ENCODE assay signal across 1 cellular context in genomic region chr7:44071726-44072363, GRCh38.
TF ChIP-seq lines count a peak whose summit lies in the region.

No MANE protein-coding gene starts in this region.

TF ChIP-seq in SK-N-SH, 30 proteins besides CTCF, POLR2A, EP300 and RAD21 (continued from another document):
- no peak for TF ChIP-seq FOXJ3 (CRISPR knock-in tag; IDR thresholded peaks at IDR 0.05)
- no peak for TF ChIP-seq GABPA (IDR thresholded peaks at IDR 0.05; ENCODE audit: low read depth)
- TF ChIP-seq USF2 (IDR thresholded peaks at IDR 0.05; ENCODE audit: borderline replicate concordance, low read depth, low read length): no peak
- no peak for TF ChIP-seq YY1 (IDR thresholded peaks at IDR 0.05; ENCODE audit: low read depth)
- no peak for TF ChIP-seq FOXM1 (IDR thresholded peaks at IDR 0.05; ENCODE audit: low read depth)
- no peak for TF ChIP-seq IRF3 (IDR thresholded peaks at IDR 0.05; ENCODE audit: low read depth, low read length)
- TF ChIP-seq, protein P1, sequence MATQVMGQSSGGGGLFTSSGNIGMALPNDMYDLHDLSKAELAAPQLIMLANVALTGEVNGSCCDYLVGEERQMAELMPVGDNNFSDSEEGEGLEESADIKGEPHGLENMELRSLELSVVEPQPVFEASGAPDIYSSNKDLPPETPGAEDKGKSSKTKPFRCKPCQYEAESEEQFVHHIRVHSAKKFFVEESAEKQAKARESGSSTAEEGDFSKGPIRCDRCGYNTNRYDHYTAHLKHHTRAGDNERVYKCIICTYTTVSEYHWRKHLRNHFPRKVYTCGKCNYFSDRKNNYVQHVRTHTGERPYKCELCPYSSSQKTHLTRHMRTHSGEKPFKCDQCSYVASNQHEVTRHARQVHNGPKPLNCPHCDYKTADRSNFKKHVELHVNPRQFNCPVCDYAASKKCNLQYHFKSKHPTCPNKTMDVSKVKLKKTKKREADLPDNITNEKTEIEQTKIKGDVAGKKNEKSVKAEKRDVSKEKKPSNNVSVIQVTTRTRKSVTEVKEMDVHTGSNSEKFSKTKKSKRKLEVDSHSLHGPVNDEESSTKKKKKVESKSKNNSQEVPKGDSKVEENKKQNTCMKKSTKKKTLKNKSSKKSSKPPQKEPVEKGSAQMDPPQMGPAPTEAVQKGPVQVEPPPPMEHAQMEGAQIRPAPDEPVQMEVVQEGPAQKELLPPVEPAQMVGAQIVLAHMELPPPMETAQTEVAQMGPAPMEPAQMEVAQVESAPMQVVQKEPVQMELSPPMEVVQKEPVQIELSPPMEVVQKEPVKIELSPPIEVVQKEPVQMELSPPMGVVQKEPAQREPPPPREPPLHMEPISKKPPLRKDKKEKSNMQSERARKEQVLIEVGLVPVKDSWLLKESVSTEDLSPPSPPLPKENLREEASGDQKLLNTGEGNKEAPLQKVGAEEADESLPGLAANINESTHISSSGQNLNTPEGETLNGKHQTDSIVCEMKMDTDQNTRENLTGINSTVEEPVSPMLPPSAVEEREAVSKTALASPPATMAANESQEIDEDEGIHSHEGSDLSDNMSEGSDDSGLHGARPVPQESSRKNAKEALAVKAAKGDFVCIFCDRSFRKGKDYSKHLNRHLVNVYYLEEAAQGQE (IDR thresholded peaks at IDR 0.05; ENCODE audit: low read depth, low read length): no peak
- TF ChIP-seq NFIC (IDR thresholded peaks at IDR 0.05; ENCODE audit: borderline replicate concordance): no peak
- no peak for TF ChIP-seq ELF1 (IDR thresholded peaks at IDR 0.05)
- no peak for TF ChIP-seq JUND (IDR thresholded peaks at IDR 0.05)
- TF ChIP-seq POLR2AphosphoS5 (IDR thresholded peaks at IDR 0.05; ENCODE audit: low read depth, low read length): no peak
TF ChIP-seq in SK-N-SH: peak in this region for 0.
